ENCODE assay signal across 1 cellular context in the genomic region with DNA sequence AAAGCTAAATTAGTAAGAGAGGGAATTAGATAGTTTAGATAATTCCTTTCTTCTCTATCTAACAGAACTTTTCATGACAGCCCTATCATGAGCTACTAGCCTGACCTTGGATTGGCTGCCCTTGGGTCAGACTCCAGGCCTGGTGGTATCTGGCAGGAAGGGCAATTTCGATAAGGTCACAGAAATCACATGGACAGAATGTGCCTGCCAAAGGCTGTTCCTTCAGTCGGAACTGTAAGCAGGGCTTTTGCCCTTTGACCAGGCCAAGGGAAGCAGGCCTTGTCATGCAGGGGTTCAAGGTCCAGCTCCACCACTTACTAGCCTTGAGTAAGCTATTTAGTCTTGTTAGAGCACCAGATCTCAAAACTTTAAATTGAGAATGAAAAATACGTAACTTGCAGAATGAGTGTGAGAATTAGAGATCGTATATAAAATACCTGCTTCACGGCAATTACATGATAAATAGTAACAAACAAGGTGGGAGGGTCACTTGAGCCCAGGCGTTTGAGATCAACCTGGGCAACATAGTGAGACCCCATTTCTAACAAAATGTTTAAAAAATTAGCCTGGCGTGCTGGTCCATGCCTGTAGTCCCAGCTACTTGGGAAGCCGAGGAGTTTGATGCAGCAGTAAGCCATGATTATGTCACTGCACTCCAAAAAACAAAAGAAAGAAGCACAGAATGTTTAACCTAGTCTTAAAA.
TF ChIP-seq lines count a peak whose summit lies in the region.

No MANE protein-coding gene starts in this region.

TF ChIP-seq in HepG2, 621 proteins besides CTCF, POLR2A, EP300 and RAD21 (continued from another document):
- TF ChIP-seq ZFYVE20 (CRISPR knock-in tag; IDR thresholded peaks at IDR 0.05; ENCODE audit: borderline replicate concordance, low read depth): no peak
- TF ChIP-seq ATM (IDR thresholded peaks at IDR 0.05; ENCODE audit: borderline replicate concordance): no peak
- TF ChIP-seq XRCC5 (optimal IDR thresholded peaks at IDR 0.05; ENCODE audit: low read length): no peak
- no peak for TF ChIP-seq SOX13 (IDR thresholded peaks at IDR 0.05)
- TF ChIP-seq SOX13 (CRISPR knock-in tag; conservative IDR thresholded peaks at IDR 0.05 in 1 of 2, IDR thresholded peaks at IDR 0.05 in 1 of 2): peak in 1 of 2 experiments; percentile 20; a peak in 1 of 4 replicates
TF ChIP-seq in HepG2: peak in this region for 127.
